ENCODE assay signal across 2 cellular contexts in genomic region chr9:127762111-127762676, GRCh38.
A peak's percentile ranks its signal among the peaks of the same experiment; 100 is the strongest.
TF ChIP-seq lines count a peak whose summit lies in the region.

No MANE protein-coding gene starts in this region.

TF ChIP-seq in liver, 16 proteins besides CTCF, POLR2A, EP300 and RAD21:
- TF ChIP-seq GABPA (IDR thresholded peaks at IDR 0.05 in 1 of 2, conservative IDR thresholded peaks at IDR 0.05 in 1 of 2) (no peak), SP1 (IDR thresholded peaks at IDR 0.05) (peak; percentile 10), MAX (IDR thresholded peaks at IDR 0.05) (peak; percentile 47), RXRA (IDR thresholded peaks at IDR 0.05) (peak in 1 of 2 donors; percentile 27), TAF1 (conservative IDR thresholded peaks at IDR 0.05) (no peak), NR2F2 (IDR thresholded peaks at IDR 0.05) (peak; percentile 90)

TF ChIP-seq in HepG2, 621 proteins besides CTCF, POLR2A, EP300 and RAD21:
- TF ChIP-seq TRAFD1 (CRISPR knock-in tag; IDR thresholded peaks at IDR 0.05; ENCODE audit: borderline replicate concordance), result no peak
